ENCODE assay signal across 8 cellular contexts in genomic region chr20:48722737-48723191, GRCh38.
DNase-seq lines count a peak whose midpoint lies in the region; ATAC-seq, FAIRE-seq and TF ChIP-seq lines count a peak whose summit lies in the region.

No MANE protein-coding gene starts in this region.

- peak overlapping the region; percentile 70 for H3K4me3 Mint-ChIP-seq in natural killer cell

- H3K4me1 Mint-ChIP-seq in natural killer cell: peaks cover 92 to 99% of the 10 kb centered on the region in 2 donors

- no peak for FAIRE-seq in RCC 7860 (lab: Jason Lieb, UNC)

- TF ChIP-seq POLR2A in GM18505 (IDR thresholded peaks at IDR 0.05; ENCODE audit: borderline replicate concordance, extremely low read depth, insufficient read depth, insufficient read length): no peak

- peak overlapping the region; percentile 91 to 95 for H3K27ac Mint-ChIP-seq in natural killer cell

- peaks cover 7% of the 10 kb centered on the region for H3K36me3 Mint-ChIP-seq in natural killer cell

- peak; percentile 29 for DNase-seq in ELR (ENCODE audit: low read depth)
- peak; percentile 32 for DNase-seq in NCI-H1694 (lab: John Stamatoyannopoulos, UW)
- peak; percentile 59 for DNase-seq in dedifferentiated amniotic fluid mesenchymal stem cell (ENCODE audit: extremely low spot score)
- peak; percentile 59 for DNase-seq in natural killer cell
- no peak for DNase-seq in HUDEP-2 (lab: John Stamatoyannopoulos, UW; ENCODE audit: unreplicated experiment in 76 of 76)
- DNase-seq in RCC 7860 (ENCODE audit: low spot score): no peak

- no peak for TF ChIP-seq CTCF in natural killer cell (IDR thresholded peaks at IDR 0.05)

- no peaks in the 10 kb centered on the region for H3K27me3 Mint-ChIP-seq in natural killer cell (ENCODE audit: low read depth in 2 of 2)

- intact Hi-C loops in natural killer cell (cut with micrococcal nuclease): loop anchor here (1.0 to 2.0 kb wide), 3 partner anchors 7 to 102 kb away; no protein-coding TSS in a partner anchor

- H3K9me3 Mint-ChIP-seq in natural killer cell: no peaks in the 10 kb centered on the region

- ATAC-seq in natural killer cell (peak; percentile 33 to 60 (median 35)), HG03280 (IDR thresholded peaks at IDR 0.05; ENCODE audit: unreplicated experiment) (no peak), GM18505 (IDR thresholded peaks at IDR 0.05; ENCODE audit: unreplicated experiment) (no peak)

Comparison
In these comparisons a context has a peak if more than half of its experiments do, and no peak if none do; other contexts are left out.
1. DNase-seq: peak in ELR (single experiment), NCI-H1694 (single experiment), dedifferentiated amniotic fluid mesenchymal stem cell (single experiment) and natural killer cell (single experiment); none in HUDEP-2 (0 of 76) and RCC 7860 (single experiment).
2. ATAC-seq: peak in natural killer cell (3 of 3); none in HG03280 (single experiment) and GM18505 (single experiment).